ENCODE assay signal across 24 cellular contexts in genomic region chr11:121123670-121124069, GRCh38.
"Had no signal": no experiment of that assay in that cellular context is flagged by ENCODE, and none has a peak within 500 bp of the region (broad histone marks: within the 10 kb centered on the region; RNA-seq: fewer than 3 reads in every experiment).

No MANE protein-coding gene starts in this region.

- H3K27ac Mint-ChIP-seq: immature natural killer cell; naive B cell; natural killer cell treated with Interleukin-12 subunit alpha and Interleukin-12 subunit beta and Interleukin-15 and Interleukin-18, amount 100 ng/mL, for 72 hours; stimulated activated naive B cell treated with anti-CD40 and anti-IgM and Interleukin-4, amounts not matched to agents 10 μg/mL and 1 μg/mL and 100 μg/mL, for 72 hours; stimulated activated naive CD8-positive, alpha-beta T cell treated with anti-CD3 and anti-CD28 coated beads, Interleukin-15, Interleukin-2, amounts not matched to agents 100 ng/mL and 50 ng/mL, for 24 hours had no signal

- H3K9me3 Mint-ChIP-seq: stimulated activated naive CD8-positive, alpha-beta T cell treated with anti-CD3 and anti-CD28 coated beads, Interleukin-15, Interleukin-2, amounts not matched to agents 100 ng/mL and 50 ng/mL, for 24 hours had no signal

- ATAC-seq: left colon; mucosa of descending colon; natural killer cell treated with Interleukin-12 subunit alpha and Interleukin-12 subunit beta and Interleukin-15 and Interleukin-18, amount 100 ng/mL, for 72 hours; stimulated activated naive B cell treated with anti-CD40 and anti-IgM and Interleukin-4, amounts not matched to agents 10 μg/mL and 1 μg/mL and 100 μg/mL, for 72 hours had no signal

- H3K27me3 ChIP-seq: dorsolateral prefrontal cortex, spleen had no signal

- FAIRE-seq: colon, frontal cortex had no signal

- H3K27me3 Mint-ChIP-seq: stimulated activated naive CD8-positive, alpha-beta T cell treated with anti-CD3 and anti-CD28 coated beads, Interleukin-15, Interleukin-2, amounts not matched to agents 100 ng/mL and 50 ng/mL, for 24 hours had no signal

- DNase-seq: dorsolateral prefrontal cortex; effector CD4-positive, alpha-beta T cell; hypothalamus; immature natural killer cell; islet precursor cell; kidney glomerular epithelial cell; left colon; mesenchymal stem cell; mucosa of descending colon; naive B cell; nucleus accumbens; spleen; stimulated activated CD4-positive, alpha-beta T cell treated with anti-CD3 and anti-CD28 coated beads, Interleukin-15, amount 100 ng/mL, for 24 hours; stimulated activated CD4-positive, alpha-beta T cell treated with anti-CD3 and anti-CD28 coated beads, Interleukin-2, amount 100 ng/mL, for 48 hours; stimulated activated naive B cell treated with anti-CD40 and anti-IgM and Interleukin-4, amounts not matched to agents 10 μg/mL and 1 μg/mL and 100 μg/mL, for 72 hours; trophoblast cell had no signal

- H3K36me3 ChIP-seq: prostate gland, spleen had no signal

- H3K4me1 ChIP-seq: prostate gland, spleen had no signal

- H3K36me3 Mint-ChIP-seq: natural killer cell treated with Interleukin-12 subunit alpha and Interleukin-12 subunit beta and Interleukin-15 and Interleukin-18, amount 100 ng/mL, for 72 hours; stimulated activated naive B cell treated with anti-CD40 and anti-IgM and Interleukin-4, amounts not matched to agents 10 μg/mL and 1 μg/mL and 100 μg/mL, for 72 hours had no signal

- H3K4me1 Mint-ChIP-seq: immature natural killer cell; naive B cell; stimulated activated naive B cell treated with anti-CD40 and anti-IgM and Interleukin-4, amounts not matched to agents 10 μg/mL and 1 μg/mL and 100 μg/mL, for 72 hours had no signal

- H3K4me3 ChIP-seq: dorsolateral prefrontal cortex, mucosa of descending colon, prostate gland, skin epidermis, spleen had no signal

- H3K27ac ChIP-seq: dorsolateral prefrontal cortex, prostate gland, skin epidermis, spleen had no signal

- H3K4me3 Mint-ChIP-seq: immature natural killer cell; mesothelial cell of epicardium; naive B cell; natural killer cell treated with Interleukin-12 subunit alpha and Interleukin-12 subunit beta and Interleukin-15 and Interleukin-18, amount 100 ng/mL, for 72 hours; neural crest cell; stimulated activated naive B cell treated with anti-CD40 and anti-IgM and Interleukin-4, amounts not matched to agents 10 μg/mL and 1 μg/mL and 100 μg/mL, for 72 hours; stimulated activated naive CD8-positive, alpha-beta T cell treated with anti-CD3 and anti-CD28 coated beads, Interleukin-15, Interleukin-2, amounts not matched to agents 100 ng/mL and 50 ng/mL, for 24 hours had no signal

- H3K9me3 ChIP-seq: prostate gland had no signal
